ENCODE assay signal across 22 cellular contexts in the genomic region with DNA sequence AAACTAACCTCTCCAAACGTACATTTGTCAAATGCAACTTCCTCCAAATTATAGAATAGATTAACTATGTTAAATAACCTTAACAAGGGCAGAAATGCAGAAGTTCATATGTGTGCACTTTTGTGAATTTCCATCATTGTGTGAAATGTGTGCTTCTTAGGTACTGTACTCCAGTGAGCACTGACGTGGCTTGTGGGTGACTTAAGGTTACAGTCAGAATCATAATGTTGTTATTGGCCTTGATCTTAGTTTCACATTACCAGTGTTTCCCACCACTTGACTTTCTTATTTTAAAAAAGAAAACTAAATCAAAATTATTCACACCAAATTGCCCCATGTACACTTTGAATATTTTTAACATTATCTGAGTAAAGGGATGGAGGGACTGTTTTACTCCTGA.
"Had no signal": no experiment of that assay in that cellular context is flagged by ENCODE, and none has a peak within 500 bp of the region (broad histone marks: within the 10 kb centered on the region; RNA-seq: fewer than 3 reads in every experiment).

No MANE protein-coding gene starts in this region.

- H3K4me2 ChIP-seq: neural progenitor cell had no signal

- H3K4me1 ChIP-seq: esophagus muscularis mucosa, neural progenitor cell, prostate gland, spleen, upper lobe of left lung had no signal

- FAIRE-seq: kidney had no signal

- H3K36me3 ChIP-seq: esophagus muscularis mucosa, neural progenitor cell, prostate gland, spleen, thoracic aorta, upper lobe of left lung had no signal

- H3K27ac ChIP-seq: coronary artery, esophagus muscularis mucosa, foreskin keratinocyte, neural progenitor cell, prostate gland, spleen, thoracic aorta, upper lobe of left lung had no signal

- ATAC-seq: foreskin keratinocyte, left lobe of liver, T-helper 17 cell had no signal

- H3K27me3 ChIP-seq: esophagus muscularis mucosa, foreskin keratinocyte, neural progenitor cell, upper lobe of left lung had no signal

- DNase-seq: activated B cell treated with CpG ODN at 0.5 μM for 24 hours; activated CD4-positive, alpha-beta memory T cell treated with anti-CD3 and anti-CD28 coated beads for 36 hours; activated CD4-positive, alpha-beta T cell treated with anti-CD3 and anti-CD28 coated beads for 4 hours; activated effector memory CD4-positive, alpha-beta T cell treated with anti-CD3 and anti-CD28 coated beads, Interleukin-2, amount 50 U/mL, for 16 hours; activated naive CD4-positive, alpha-beta T cell treated with anti-CD3 and anti-CD28 coated beads, Interleukin-2, amount 10 ng/mL, durations not matched to agents 7 days and 5 days; amygdala; foreskin keratinocyte; kidney; naive B cell; spleen; stimulated activated CD4-positive, alpha-beta T cell treated with anti-CD3 and anti-CD28 coated beads, Interleukin-4, amount 100 ng/mL, for 1 hour; stimulated activated naive CD4-positive, alpha-beta T cell; SW 1271; T-helper 17 cell; upper lobe of left lung had no signal

- H3K9me3 ChIP-seq: prostate gland, thoracic aorta, upper lobe of left lung had no signal

- H3K4me3 ChIP-seq: coronary artery, esophagus muscularis mucosa, lung, neural progenitor cell, prostate gland, spleen, thoracic aorta, upper lobe of left lung had no signal

- H3K9ac ChIP-seq: neural progenitor cell had no signal

- H2AFZ ChIP-seq: neural progenitor cell had no signal
